Comparison of ENCODE assay signal across 26 cellular contexts in genomic region chr6:138847884-138848283, GRCh38. TPM values are rescaled to one million over a fixed set of nuclear protein-coding genes. Genes with fewer than 3 reads are reported as not detected.
"Had no signal": no experiment of that assay in that cellular context is flagged by ENCODE, and none has a peak within 500 bp of the region (broad histone marks: within the 10 kb centered on the region; RNA-seq: fewer than 3 reads in every experiment).

No MANE protein-coding gene starts in this region.

- H3K4me3 ChIP-seq: adrenal gland, Peyer's patch, SJSA1 had no signal

- H3K36me3 ChIP-seq: adrenal gland, Peyer's patch, SJSA1 had no signal

- DNase-seq: activated B cell treated with CpG ODN at 0.5 μM for 24 hours; activated CD4-positive, alpha-beta memory T cell treated with anti-CD3 and anti-CD28 coated beads for 36 hours; activated CD4-positive, alpha-beta T cell treated with anti-CD3 and anti-CD28 coated beads for 1 hour; activated CD4-positive, alpha-beta T cell treated with anti-CD3 and anti-CD28 coated beads, Interleukin-2, amount 10 ng/mL, durations not matched to agents 24 days and 14 days; activated CD8-positive, alpha-beta memory T cell treated with anti-CD3 and anti-CD28 coated beads for 24 hours; activated naive CD4-positive, alpha-beta T cell treated with anti-CD3 and anti-CD28 coated beads, Interleukin-2, amount 50 U/mL, for 16 hours; activated naive CD8-positive, alpha-beta T cell treated with anti-CD3 and anti-CD28 coated beads, Interleukin-2, amount 10 ng/mL, durations not matched to agents 7 days and 5 days; activated T-cell treated with anti-CD3 and anti-CD28 coated beads, Interleukin-2, amount 50 U/mL, for 48 hours; adrenal gland; anterior cingulate cortex; caudate nucleus; NCI-H1092 treated with DMSO at 0.1 percent for 48 hours; NCI-H1436; NCI-H1694 treated with DMSO at 0.1 percent for 48 hours; NCI-H2029 treated with DMSO at 0.1 percent for 48 hours; NCI-H345; NCI-H510A; NCI-H526 treated with DMSO at 0.1 percent for 48 hours; Peyer's patch; SHP77 had no signal

- H3K27ac Mint-ChIP-seq: activated B cell treated with CpG ODN at 0.5 μM for 24 hours; activated CD4-positive, alpha-beta memory T cell treated with anti-CD3 and anti-CD28 coated beads for 36 hours; activated CD4-positive, alpha-beta T cell treated with anti-CD3 and anti-CD28 coated beads, Interleukin-2, amount 10 ng/mL, durations not matched to agents 24 days and 14 days; activated naive CD8-positive, alpha-beta T cell treated with anti-CD3 and anti-CD28 coated beads, Interleukin-2, amount 10 ng/mL, durations not matched to agents 7 days and 5 days; activated T-helper 2 cell treated with anti-CD3 and anti-CD28 coated beads, Interferon-gamma antibody, Interleukin-2, Interleukin-4, amounts not matched to agents 10 μg/mL and 5 μg/mL and 100 μg/mL, durations not matched to agents 14 hours and 24 hours and 36 hours; T-helper 1 cell treated with Interleukin-12 subunit alpha and Interleukin-12 subunit beta and Interleukin-4 antibody, amounts not matched to agents 30 μg/mL and 1 μg/mL, for 36 hours had no signal

- H3K9ac ChIP-seq: KMS-11 had no signal

- H3K9me3 ChIP-seq: adrenal gland, Peyer's patch, SJSA1 had no signal

- H3K9me3 Mint-ChIP-seq: activated T-helper 2 cell treated with anti-CD3 and anti-CD28 coated beads, Interferon-gamma antibody, Interleukin-2, Interleukin-4, amounts not matched to agents 10 μg/mL and 5 μg/mL and 100 μg/mL, durations not matched to agents 14 hours and 24 hours and 36 hours had no signal

- H3K27ac ChIP-seq: adrenal gland, KMS-11, Peyer's patch, SJSA1 had no signal

- H3K36me3 Mint-ChIP-seq: activated CD4-positive, alpha-beta memory T cell treated with anti-CD3 and anti-CD28 coated beads for 36 hours; activated naive CD8-positive, alpha-beta T cell treated with anti-CD3 and anti-CD28 coated beads, Interleukin-2, amount 10 ng/mL, durations not matched to agents 7 days and 5 days had no signal

- H3K4me1 ChIP-seq: adrenal gland, Peyer's patch, SJSA1 had no signal

- ATAC-seq: SK-N-SH treated with all-trans-retinoic acid at 6 μM for 48 hours had no signal

- H3K27me3 Mint-ChIP-seq: activated B cell treated with CpG ODN at 0.5 μM for 24 hours; activated CD4-positive, alpha-beta T cell treated with anti-CD3 and anti-CD28 coated beads, Interleukin-2, amount 10 ng/mL, durations not matched to agents 24 days and 14 days had no signal

- H3K4me1 Mint-ChIP-seq: activated B cell treated with CpG ODN at 0.5 μM for 24 hours; activated CD4-positive, alpha-beta T cell treated with anti-CD3 and anti-CD28 coated beads, Interleukin-2, amount 10 ng/mL, durations not matched to agents 24 days and 14 days; activated naive CD8-positive, alpha-beta T cell treated with anti-CD3 and anti-CD28 coated beads, Interleukin-2, amount 10 ng/mL, durations not matched to agents 7 days and 5 days had no signal

- H3K4me2 ChIP-seq: KMS-11 had no signal

- H3K4me3 Mint-ChIP-seq: activated B cell treated with CpG ODN at 0.5 μM for 24 hours; activated CD4-positive, alpha-beta memory T cell treated with anti-CD3 and anti-CD28 coated beads for 36 hours; activated CD4-positive, alpha-beta T cell treated with anti-CD3 and anti-CD28 coated beads, Interleukin-2, amount 10 ng/mL, durations not matched to agents 24 days and 14 days; activated naive CD8-positive, alpha-beta T cell treated with anti-CD3 and anti-CD28 coated beads, Interleukin-2, amount 10 ng/mL, durations not matched to agents 7 days and 5 days; T-helper 1 cell treated with Interleukin-12 subunit alpha and Interleukin-12 subunit beta and Interleukin-4 antibody, amounts not matched to agents 30 μg/mL and 1 μg/mL, for 36 hours had no signal

- H3K27me3 ChIP-seq: adrenal gland, Peyer's patch had no signal

RNA-seq across cellular contexts. Expression of gene ECT2L, which starts 52.0 kb away (rescaled TPM):
- total RNA-seq: activated B cell treated with CpG ODN at 0.5 μM for 24 hours; activated CD4-positive, alpha-beta memory T cell treated with anti-CD3 and anti-CD28 coated beads for 36 hours; activated CD4-positive, alpha-beta T cell treated with anti-CD3 and anti-CD28 coated beads, Interleukin-2, amount 10 ng/mL, durations not matched to agents 24 days and 14 days; activated naive CD8-positive, alpha-beta T cell treated with anti-CD3 and anti-CD28 coated beads, Interleukin-2, amount 10 ng/mL, durations not matched to agents 7 days and 5 days; activated T-helper 2 cell treated with anti-CD3 and anti-CD28 coated beads, Interferon-gamma antibody, Interleukin-2, Interleukin-4, amounts not matched to agents 10 μg/mL and 5 μg/mL and 100 μg/mL, durations not matched to agents 14 hours and 24 hours and 36 hours; MCF 10A; SJSA1 had no signal
